9 cellular contexts compared by ENCODE assay signal in the genomic region with DNA sequence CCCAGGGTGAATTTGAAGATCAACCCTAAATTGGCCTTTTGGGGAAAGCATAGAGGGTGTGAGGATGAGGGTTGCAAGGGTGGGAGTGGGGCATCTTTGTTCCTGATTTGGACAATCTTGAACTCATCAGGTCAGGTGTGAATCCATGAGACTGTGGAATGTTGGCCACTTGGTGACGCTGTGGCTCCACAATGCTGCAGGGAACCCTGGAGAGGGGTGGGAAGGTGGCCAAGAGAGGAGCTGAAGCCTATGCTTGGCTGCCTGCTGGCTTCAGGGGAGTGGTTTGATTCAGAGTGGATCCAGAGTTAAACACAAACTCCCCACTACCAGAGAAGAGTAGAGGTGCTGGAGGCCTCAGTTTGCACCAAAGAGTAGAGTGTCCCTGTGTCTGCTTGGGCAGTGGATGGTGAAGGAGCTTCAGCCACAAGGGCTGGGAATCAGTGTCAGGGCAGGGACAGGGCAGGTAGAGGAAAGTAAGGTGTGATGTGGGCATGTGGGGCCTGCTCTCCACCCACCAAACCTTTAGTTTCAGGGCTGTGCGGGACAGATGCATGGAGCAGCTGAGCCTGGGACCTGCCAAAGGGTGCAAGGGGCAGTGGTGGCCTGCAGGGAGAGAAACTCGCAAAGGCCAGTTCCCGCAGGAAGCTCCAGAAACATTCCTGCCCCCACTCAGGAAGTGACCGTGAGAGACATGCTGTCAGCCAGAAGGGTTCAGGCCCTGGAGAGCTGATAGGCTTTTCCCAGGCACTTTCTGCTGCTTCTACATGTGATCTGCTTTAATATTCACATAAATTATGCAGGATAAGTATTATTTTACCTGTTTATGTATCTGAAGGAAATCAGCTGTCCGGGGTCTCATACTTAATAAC.
DNase-seq lines count a peak whose midpoint lies in the region; TF ChIP-seq lines count a peak whose summit lies in the region.
"Had no signal": no experiment of that assay in that cellular context is flagged by ENCODE, and none has a peak within 500 bp of the region (broad histone marks: within the 10 kb centered on the region; RNA-seq: fewer than 3 reads in every experiment).

No MANE protein-coding gene starts in this region.

- H3K9me3 ChIP-seq in vagina: no peaks in the 10 kb centered on the region
- H3K9me3 ChIP-seq: tibial nerve had no signal

- DNase-seq in ELF-1 (ENCODE audit: low read depth, low spot score) (peak; percentile 77), mucosa of gallbladder (ENCODE audit: low spot score) (peak; percentile 40), NCI-H226 (no peak), cerebellar cortex (ENCODE audit: low spot score) (no peak), UCSD-AML1 (lab: John Stamatoyannopoulos, UW; ENCODE audit: unreplicated experiment) (no peak), vagina (ENCODE audit: extremely low spot score in 2 of 2) (no peak)
- peak; percentile 66 for DNase-seq in Jurkat, Clone E6-1 (ENCODE audit: low read depth, low spot score)
- DNase-seq in activated T-helper 1 cell treated with anti-CD3 and anti-CD28 coated beads, Interleukin-12 subunit alpha, Interleukin-12 subunit beta, Interleukin-2, Interleukin-4 antibody, amounts not matched to agents 30 ng/mL and 10 ng/mL and 1 ng/mL, durations not matched to agents 14 hours and 24 hours and 36 hours (ENCODE audit: low spot score): no peak

- no peak for TF ChIP-seq POLR2A in vagina (IDR thresholded peaks at IDR 0.05)

- peak overlapping the region; percentile 5 for H3K27ac Mint-ChIP-seq in activated T-helper 1 cell treated with anti-CD3 and anti-CD28 coated beads, Interleukin-12 subunit alpha, Interleukin-12 subunit beta, Interleukin-2, Interleukin-4 antibody, amounts not matched to agents 30 ng/mL and 10 ng/mL and 1 ng/mL, durations not matched to agents 14 hours and 24 hours and 36 hours

- TF ChIP-seq CTCF in vagina (IDR thresholded peaks at IDR 0.05): no peak

- H3K36me3 ChIP-seq in vagina: no peaks in the 10 kb centered on the region
- H3K36me3 ChIP-seq: tibial nerve had no signal

- H3K27me3 ChIP-seq in vagina: no peaks in the 10 kb centered on the region
- H3K27me3 ChIP-seq: tibial nerve had no signal

- no peak overlapping the region for H3K4me3 Mint-ChIP-seq in activated T-helper 1 cell treated with anti-CD3 and anti-CD28 coated beads, Interleukin-12 subunit alpha, Interleukin-12 subunit beta, Interleukin-2, Interleukin-4 antibody, amounts not matched to agents 30 ng/mL and 10 ng/mL and 1 ng/mL, durations not matched to agents 14 hours and 24 hours and 36 hours

- no peaks in the 10 kb centered on the region for H3K9me3 Mint-ChIP-seq in activated T-helper 1 cell treated with anti-CD3 and anti-CD28 coated beads, Interleukin-12 subunit alpha, Interleukin-12 subunit beta, Interleukin-2, Interleukin-4 antibody, amounts not matched to agents 30 ng/mL and 10 ng/mL and 1 ng/mL, durations not matched to agents 14 hours and 24 hours and 36 hours

- no peak overlapping the region for H3K4me3 ChIP-seq in Jurkat, Clone E6-1 (ENCODE audit: low read length)
- no peak overlapping the region for H3K4me3 ChIP-seq in vagina
- H3K4me3 ChIP-seq: tibial nerve had no signal

- no peaks in the 10 kb centered on the region for H3K4me1 ChIP-seq in vagina
- H3K4me1 ChIP-seq: tibial nerve had no signal

- no peaks in the 10 kb centered on the region for H3K36me3 Mint-ChIP-seq in activated T-helper 1 cell treated with anti-CD3 and anti-CD28 coated beads, Interleukin-12 subunit alpha, Interleukin-12 subunit beta, Interleukin-2, Interleukin-4 antibody, amounts not matched to agents 30 ng/mL and 10 ng/mL and 1 ng/mL, durations not matched to agents 14 hours and 24 hours and 36 hours (ENCODE audit: low read depth)

- intact Hi-C loops in activated T-helper 1 cell treated with anti-CD3 and anti-CD28 coated beads, Interleukin-12 subunit alpha, Interleukin-12 subunit beta, Interleukin-2, Interleukin-4 antibody, amounts not matched to agents 30 ng/mL and 10 ng/mL and 1 ng/mL, durations not matched to agents 14 hours and 24 hours and 36 hours (cut with micrococcal nuclease): no loop called here
- intact Hi-C loops in vagina (cut with DNase I): no loop called here

- H3K4me1 Mint-ChIP-seq in activated T-helper 1 cell treated with anti-CD3 and anti-CD28 coated beads, Interleukin-12 subunit alpha, Interleukin-12 subunit beta, Interleukin-2, Interleukin-4 antibody, amounts not matched to agents 30 ng/mL and 10 ng/mL and 1 ng/mL, durations not matched to agents 14 hours and 24 hours and 36 hours (ENCODE audit: low read depth): peaks cover 5% of the 10 kb centered on the region

- no peak overlapping the region for H3K27ac ChIP-seq in vagina
- H3K27ac ChIP-seq: tibial nerve had no signal

- H3K27me3 Mint-ChIP-seq in activated T-helper 1 cell treated with anti-CD3 and anti-CD28 coated beads, Interleukin-12 subunit alpha, Interleukin-12 subunit beta, Interleukin-2, Interleukin-4 antibody, amounts not matched to agents 30 ng/mL and 10 ng/mL and 1 ng/mL, durations not matched to agents 14 hours and 24 hours and 36 hours (ENCODE audit: insufficient read depth): peaks cover 8% of the 10 kb centered on the region

Comparison
In these comparisons a context has a peak if more than half of its experiments do, and no peak if none do; other contexts are left out.
1. DNase-seq: peak in ELF-1 (single experiment), Jurkat, Clone E6-1 (single experiment) and mucosa of gallbladder (single experiment); none in activated T-helper 1 cell treated with anti-CD3 and anti-CD28 coated beads, Interleukin-12 subunit alpha, Interleukin-12 subunit beta, Interleukin-2, Interleukin-4 antibody, amounts not matched to agents 30 ng/mL and 10 ng/mL and 1 ng/mL, durations not matched to agents 14 hours and 24 hours and 36 hours (single experiment), NCI-H226 (single experiment), cerebellar cortex (single experiment), UCSD-AML1 (single experiment) and vagina (0 of 2).